In genomic region chr11:68373189-68373809, GRCh38 we compare ENCODE assay signal across 10 cellular contexts.
A peak's percentile ranks its signal among the peaks of the same experiment; 100 is the strongest.
DNase-seq lines count a peak whose midpoint lies in the region; ATAC-seq, FAIRE-seq and TF ChIP-seq lines count a peak whose summit lies in the region.
"Had no signal": no experiment of that assay in that cellular context is flagged by ENCODE, and none has a peak within 500 bp of the region (broad histone marks: within the 10 kb centered on the region; RNA-seq: fewer than 3 reads in every experiment).

No MANE protein-coding gene starts in this region.

- H3K4me1 Mint-ChIP-seq in nephron: peaks cover 63% of the 10 kb centered on the region

- H3K9me3 ChIP-seq in esophagus muscularis mucosa: no peaks in the 10 kb centered on the region
- H3K9me3 ChIP-seq in uterus: no peaks in the 10 kb centered on the region
- H3K9me3 ChIP-seq: A549 had no signal

- TF ChIP-seq POLR2A in esophagus muscularis mucosa (IDR thresholded peaks at IDR 0.05; ENCODE audit: low read depth): no peak
- no peak for TF ChIP-seq POLR2A in uterus (IDR thresholded peaks at IDR 0.05)

- intact Hi-C loops in esophagus muscularis mucosa (cut with DNase I) (no loop called here), uterus (cut with DNase I; ENCODE audit: low total_unique reads) (no loop called here)

- H3K36me3 ChIP-seq in esophagus muscularis mucosa (peaks cover 0 to 12% (median 5%) of the 10 kb centered on the region in 4 donors), uterus (no peaks in the 10 kb centered on the region)

- no peak for FAIRE-seq in D721Med (lab: Jason Lieb, UNC)
- FAIRE-seq in GM19239 (lab: Jason Lieb, UNC): no peak
- FAIRE-seq: A549 had no signal

- DNase-seq in SHP77 (lab: John Stamatoyannopoulos, UW): peak; percentile 42 to 67
- no peak for DNase-seq in SHP77 treated with DMSO at 0.1 percent for 48 hours (lab: John Stamatoyannopoulos, UW)
- DNase-seq in esophagus muscularis mucosa (ENCODE audit: extremely low spot score): no peak
- DNase-seq in uterus: peak; percentile 66 to 69
- DNase-seq in D721Med (ENCODE audit: insufficient read length, low spot score): no peak
- no peak for DNase-seq in GM19239 (ENCODE audit: insufficient read length, low spot score)
- DNase-seq: activated CD8-positive, alpha-beta memory T cell treated with anti-CD3 and anti-CD28 coated beads, Interleukin-2, amount 50 U/mL, for 48 hours had no signal

- 59% methylated on average over 7 of the region's 22 CpGs for WGBS in esophagus muscularis mucosa

- no peaks in the 10 kb centered on the region for H3K27me3 Mint-ChIP-seq in nephron (ENCODE audit: low read depth)

- H3K4me1 ChIP-seq in esophagus muscularis mucosa (peaks cover 79 to 94% (median 87%) of the 10 kb centered on the region in 4 donors), uterus (peaks cover 0 to 45% of the 10 kb centered on the region in 2 donors)

- H3K27ac ChIP-seq in esophagus muscularis mucosa (replicated peaks in 1 of 4): peak overlapping the region; percentile 82 to 91 (median 90)
- H3K27ac ChIP-seq in uterus: peak overlapping the region; percentile 85 to 88

- H3K36me3 Mint-ChIP-seq in nephron (ENCODE audit: low read depth): peaks cover 19% of the 10 kb centered on the region

- H3K4me3 ChIP-seq in esophagus muscularis mucosa (peak overlapping the region in 3 of 4 donors; percentile 20 to 38 (median 26)), uterus (no peak overlapping the region)
- H3K4me3 ChIP-seq: A549 had no signal

- H3K4me3 Mint-ChIP-seq in nephron: peak overlapping the region; percentile 40 to 71 (median 70)

- no peak for ATAC-seq in HG02973 (IDR thresholded peaks at IDR 0.05; ENCODE audit: unreplicated experiment)

- H3K9me3 Mint-ChIP-seq in nephron: no peaks in the 10 kb centered on the region

- no peak for TF ChIP-seq EP300 in esophagus muscularis mucosa (IDR thresholded peaks at IDR 0.05)

- H3K27ac Mint-ChIP-seq in nephron: peak overlapping the region; percentile 97 to 99 (median 98)

- peak in 1 of 3 experiments; percentile 2 for TF ChIP-seq CTCF in esophagus muscularis mucosa (IDR thresholded peaks at IDR 0.05)
- TF ChIP-seq CTCF in nephron (IDR thresholded peaks at IDR 0.05; ENCODE audit: unreplicated experiment in 3 of 3): no peak
- no peak for TF ChIP-seq CTCF in uterus (IDR thresholded peaks at IDR 0.05)
- no peak for TF ChIP-seq CTCF in D721Med (IDR thresholded peaks at IDR 0.05; ENCODE audit: insufficient read depth, missing control alignments)

- no peaks in the 10 kb centered on the region for H3K27me3 ChIP-seq in esophagus muscularis mucosa
- no peaks in the 10 kb centered on the region for H3K27me3 ChIP-seq in uterus

Comparison
In these comparisons a context has a peak if more than half of its experiments do, and no peak if none do; other contexts are left out.
1. DNase-seq: peak in SHP77 (2 of 2) and uterus (2 of 2); none in SHP77 treated with DMSO at 0.1 percent for 48 hours (single experiment), esophagus muscularis mucosa (single experiment), D721Med (single experiment) and GM19239 (single experiment).
2. H3K4me3 ChIP-seq: peak in esophagus muscularis mucosa (3 of 4); none in uterus (0 of 2).